In the genomic region with DNA sequence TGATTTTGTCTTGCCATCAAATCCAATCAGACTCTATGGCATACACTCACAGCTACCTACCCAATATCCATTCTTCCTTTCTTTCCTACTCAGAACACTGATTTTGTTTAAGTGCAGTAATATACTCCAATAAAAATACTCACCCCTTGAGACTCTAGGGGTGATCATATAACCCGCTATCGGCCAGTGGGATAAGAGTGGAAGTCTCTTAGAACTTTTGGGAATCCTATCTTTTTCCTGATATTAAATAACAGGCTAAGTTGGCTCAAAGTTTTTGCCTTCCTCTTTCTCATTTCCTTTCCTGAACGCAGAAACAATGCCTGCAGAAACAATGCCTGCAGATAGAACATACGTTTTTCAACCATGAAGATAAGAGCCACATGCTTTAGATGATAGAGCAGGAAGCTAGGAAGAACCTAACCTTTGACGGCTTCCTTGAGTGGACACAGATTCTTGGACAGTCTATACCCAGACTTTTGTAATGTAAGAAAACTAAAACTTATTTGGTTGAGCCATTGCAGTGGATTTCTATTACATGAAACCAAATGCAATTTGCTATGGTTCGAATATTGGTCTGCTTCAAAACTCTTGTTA, we compare ENCODE assay signal across 23 cellular contexts.
DNase-seq lines count a peak whose midpoint lies in the region; TF ChIP-seq lines count a peak whose summit lies in the region.
"Had no signal": no experiment of that assay in that cellular context is flagged by ENCODE, and none has a peak within 500 bp of the region (broad histone marks: within the 10 kb centered on the region; RNA-seq: fewer than 3 reads in every experiment).

No MANE protein-coding gene starts in this region.

- DNase-seq in OCI-M1 (lab: John Stamatoyannopoulos, UW) (peak; percentile 8), endothelial cell (ENCODE audit: low spot score) (no peak), fibroblast of the aortic adventitia (ENCODE audit: low read depth) (peak; percentile 8), GM13977 (ENCODE audit: low spot score) (no peak)
- no peak for DNase-seq in activated CD4-positive, alpha-beta T cell treated with anti-CD3 and anti-CD28 coated beads, Interleukin-2, amount 50 U/mL, for 48 hours
- DNase-seq: 8988T; ACHN; BE2C; C1 segment of cervical spinal cord; CD4-positive, alpha-beta memory T cell; CD4-positive, CD25-positive, alpha-beta regulatory T cell; CD8-positive, alpha-beta memory T cell; COR-L47; DMS 273 treated with DMSO at 0.1 percent for 48 hours; DMS153; DMS53; DMS79; DND-41; EL; GDM1 had no signal

- no peaks in the 10 kb centered on the region for H3K9me3 Mint-ChIP-seq in endothelial cell (ENCODE audit: unreplicated experiment)
- H3K9me3 Mint-ChIP-seq: CD8-positive, alpha-beta memory T cell had no signal

- H3K4me1 Mint-ChIP-seq in endothelial cell (ENCODE audit: unreplicated experiment) = peaks cover 15% of the 10 kb centered on the region
- H3K4me1 Mint-ChIP-seq: CD14-positive monocyte; CD4-positive, alpha-beta memory T cell; CD4-positive, CD25-positive, alpha-beta regulatory T cell; CD8-positive, alpha-beta memory T cell had no signal

- no peaks in the 10 kb centered on the region for H3K36me3 Mint-ChIP-seq in endothelial cell (ENCODE audit: low read depth, unreplicated experiment)
- H3K36me3 Mint-ChIP-seq: CD14-positive monocyte; CD4-positive, alpha-beta memory T cell; CD4-positive, CD25-positive, alpha-beta regulatory T cell; CD8-positive, alpha-beta memory T cell had no signal

- H3K27me3 Mint-ChIP-seq in endothelial cell (ENCODE audit: unreplicated experiment) = no peaks in the 10 kb centered on the region
- H3K27me3 Mint-ChIP-seq: CD4-positive, alpha-beta memory T cell; CD4-positive, CD25-positive, alpha-beta regulatory T cell; CD8-positive, alpha-beta memory T cell had no signal

- H3K27ac Mint-ChIP-seq in endothelial cell (ENCODE audit: unreplicated experiment) = peak overlapping the region; percentile 7
- H3K27ac Mint-ChIP-seq: CD14-positive monocyte; CD4-positive, alpha-beta memory T cell; CD4-positive, CD25-positive, alpha-beta regulatory T cell; CD8-positive, alpha-beta memory T cell had no signal

- in situ Hi-C loops in GM13977 (cut with MboI; ENCODE audit: low pct_unique_long_range_greater_than_20kb, low sequenced_read_pairs, unreplicated experiment) = no loop called here

- no peak overlapping the region for H3K4me3 Mint-ChIP-seq in endothelial cell (ENCODE audit: unreplicated experiment)
- H3K4me3 Mint-ChIP-seq: CD14-positive monocyte; CD4-positive, alpha-beta memory T cell; CD4-positive, CD25-positive, alpha-beta regulatory T cell; CD8-positive, alpha-beta memory T cell had no signal

- H3K4me3 ChIP-seq in fibroblast of the aortic adventitia (ENCODE audit: low read depth, low read length) = no peak overlapping the region
- H3K4me3 ChIP-seq: BLaER1, GM12878 had no signal

- TF ChIP-seq CTCF in endothelial cell (IDR thresholded peaks at IDR 0.05; ENCODE audit: unreplicated experiment) (no peak), fibroblast of the aortic adventitia (IDR thresholded peaks at IDR 0.05; ENCODE audit: insufficient read depth, low read length) (no peak), GM13977 (IDR thresholded peaks at IDR 0.05; ENCODE audit: extremely low read depth, insufficient read depth, missing control alignments) (no peak)

Comparison
In these comparisons a context has a peak if more than half of its experiments do, and no peak if none do; other contexts are left out.
1. DNase-seq: peak in OCI-M1 (single experiment) and fibroblast of the aortic adventitia (single experiment); none in endothelial cell (single experiment), activated CD4-positive, alpha-beta T cell treated with anti-CD3 and anti-CD28 coated beads, Interleukin-2, amount 50 U/mL, for 48 hours (0 of 2) and GM13977 (single experiment).